14 cellular contexts compared by ENCODE assay signal in genomic region chr1:62230724-62231123, GRCh38. TPM values are rescaled to one million over a fixed set of nuclear protein-coding genes. Genes with fewer than 3 reads are reported as not detected.
A peak's percentile ranks its signal among the peaks of the same experiment; 100 is the strongest.
DNase-seq lines count a peak whose midpoint lies in the region; ATAC-seq, FAIRE-seq and TF ChIP-seq lines count a peak whose summit lies in the region.
"Had no signal": no experiment of that assay in that cellular context is flagged by ENCODE, and none has a peak within 500 bp of the region (broad histone marks: within the 10 kb centered on the region; RNA-seq: fewer than 3 reads in every experiment).

No MANE protein-coding gene starts in this region.

- H3K4me1 Mint-ChIP-seq in H9 (peaks cover 46 to 53% of the 10 kb centered on the region in 2 experiments), immature natural killer cell (no peaks in the 10 kb centered on the region)

- no peaks in the 10 kb centered on the region for H4K20me1 ChIP-seq in H9 (ENCODE audit: control insufficient read depth, insufficient read depth, insufficient read length)

- no peak overlapping the region for H3K18ac ChIP-seq in H9 (ENCODE audit: insufficient read length, low read depth, low read length)

- no peak overlapping the region for H3K14ac ChIP-seq in H9 (ENCODE audit: insufficient read depth, low read length)

- POLR2A ChIA-PET in A549 (lab: Yijun Ruan, JAX), result no interaction called here

- H3K56ac ChIP-seq in H9 (ENCODE audit: insufficient read length, low read depth, low read length), result no peak overlapping the region

- CTCF ChIA-PET in A549 (lab: Yijun Ruan, JAX), result interaction anchor here (2.2 kb wide), 1 partner anchor 55 kb away, joined by 8 read pairs; no protein-coding TSS in a partner anchor

- no peak overlapping the region for H4K8ac ChIP-seq in H9 (replicated peaks; ENCODE audit: insufficient read length, low read depth, low read length)

- no peak overlapping the region for H3K9ac ChIP-seq in H9 (ENCODE audit: extremely low read depth, insufficient read length, low read length)

- no peak overlapping the region for H3K4me3 ChIP-seq in A549
- H3K4me3 ChIP-seq in SJCRH30, result no peak overlapping the region
- H3K4me3 ChIP-seq in foreskin fibroblast (ENCODE audit: low read depth in 1 of 2, low read length in 2 of 2), result no peak overlapping the region
- no peak overlapping the region for H3K4me3 ChIP-seq in gastroesophageal sphincter

- no peak for TF ChIP-seq RAD21 in A549 (conservative IDR thresholded peaks at IDR 0.05 in 1 of 2, IDR thresholded peaks at IDR 0.05 in 1 of 2)

- no peak overlapping the region for H2BK5ac ChIP-seq in H9 (ENCODE audit: insufficient read length, low read length)

- peak overlapping the region in 1 of 2 experiments; percentile 47; a peak in 2 of 6 replicates for H3K27ac ChIP-seq in A549
- no peak overlapping the region for H3K27ac ChIP-seq in H9 (ENCODE audit: insufficient read length, low read depth, low read length)
- H3K27ac ChIP-seq in SJCRH30, result peak overlapping the region; percentile 38
- H3K27ac ChIP-seq in gastroesophageal sphincter, result no peak overlapping the region

- H2BK20ac ChIP-seq in H9 (ENCODE audit: low read depth, low read length, poor library complexity, severe bottlenecking), result no peak overlapping the region

- peak overlapping the region in 2 of 3 experiments; percentile 6 to 55; a peak in 1 of 7 replicates for H3K27ac Mint-ChIP-seq in H9
- H3K27ac Mint-ChIP-seq in immature natural killer cell, result no peak overlapping the region
- H3K27ac Mint-ChIP-seq: activated T-helper 1 cell treated with anti-CD3 and anti-CD28 coated beads, Interleukin-12 subunit alpha, Interleukin-12 subunit beta, Interleukin-2, Interleukin-4 antibody, amounts not matched to agents 30 ng/mL and 10 ng/mL and 1 ng/mL, durations not matched to agents 14 hours and 24 hours and 36 hours had no signal

- H3K23me2 ChIP-seq in H9 (ENCODE audit: insufficient read length, low read depth, low read length, poor library complexity, severe bottlenecking), result peaks cover 4% of the 10 kb centered on the region

- no peak overlapping the region for H2AK5ac ChIP-seq in H9 (ENCODE audit: insufficient read length, low read length)

- H4K91ac ChIP-seq in H9 (ENCODE audit: insufficient read length, low read depth, low read length), result no peak overlapping the region

- no peaks in the 10 kb centered on the region for H3K79me1 ChIP-seq in H9 (ENCODE audit: insufficient read depth, low read depth, low read length, poor library complexity, severe bottlenecking)

- 29% methylated on average over 5 of the region's 5 CpGs for WGBS in A549 (ENCODE audit: missing lambda C conversion rate)
- no CpG with 5 or more reads among the region's 5 CpGs for WGBS in H9 (ENCODE audit: extremely low coverage, insufficient read length, low lambda C conversion rate)
- 86 to 100% methylated on average over 2 to 3 of the region's 5 CpGs for WGBS in gastroesophageal sphincter (ENCODE audit: low coverage in 1 of 2), 2 donors

- H3K79me2 ChIP-seq in H9 (ENCODE audit: insufficient read depth, low read length), result no peaks in the 10 kb centered on the region

- H2BK15ac ChIP-seq in H9 (ENCODE audit: low read depth, low read length), result no peak overlapping the region

- peaks cover 17 to 34% (median 29%) of the 10 kb centered on the region in 3 experiments for H3K36me3 Mint-ChIP-seq in H9 (ENCODE audit: insufficient read depth in 1 of 3, low read depth in 3 of 3)
- no peaks in the 10 kb centered on the region for H3K36me3 Mint-ChIP-seq in immature natural killer cell

- no peaks in the 10 kb centered on the region for H3K9me3 ChIP-seq in A549
- no peaks in the 10 kb centered on the region for H3K9me3 ChIP-seq in H9 (ENCODE audit: control insufficient read depth, low read depth, low read length)
- H3K9me3 ChIP-seq in SJCRH30 (replicated peaks), result no peaks in the 10 kb centered on the region
- no peaks in the 10 kb centered on the region for H3K9me3 ChIP-seq in gastroesophageal sphincter
- H3K9me3 ChIP-seq: BE2C had no signal

- peak; percentile 30 to 62 for DNase-seq in A549 (ENCODE audit: low read depth in 1 of 2, low spot score in 1 of 2)
- no peak for DNase-seq in H9
- peak; percentile 69 to 75 for DNase-seq in SJCRH30
- DNase-seq in foreskin fibroblast, result peak; percentile 20 to 50
- no peak for DNase-seq in immature natural killer cell
- DNase-seq: stimulated activated naive CD8-positive, alpha-beta T cell treated with anti-CD3 and anti-CD28 coated beads, Interleukin-15, Interleukin-2, amounts not matched to agents 100 U/mL and 50 U/mL, for 24 hours had no signal

- no peak for FAIRE-seq in A549 (lab: Jason Lieb, UNC)
- FAIRE-seq: frontal cortex had no signal

- H3K4ac ChIP-seq in H9 (ENCODE audit: low read depth, low read length), result no peak overlapping the region

- H3K36me3 ChIP-seq in SJCRH30, result no peaks in the 10 kb centered on the region
- no peaks in the 10 kb centered on the region for H3K36me3 ChIP-seq in gastroesophageal sphincter
- H3K36me3 ChIP-seq: BE2C had no signal

- H3K4me1 ChIP-seq in A549 (peaks cover 25% of the 10 kb centered on the region), H9 (ENCODE audit: insufficient read depth, low read length) (peaks cover 4% of the 10 kb centered on the region; the same call in 1 of the 2 replicates), SJCRH30 (peaks cover 28% of the 10 kb centered on the region), gastroesophageal sphincter (no peaks in the 10 kb centered on the region)
- H3K4me1 ChIP-seq: BE2C had no signal

- H2BK120ac ChIP-seq in H9 (ENCODE audit: low read depth, low read length, poor library complexity, severe bottlenecking), result no peak overlapping the region

- no peak overlapping the region for H4K5ac ChIP-seq in H9 (ENCODE audit: insufficient read length, low read depth, low read length)

- no peak overlapping the region for H3K23ac ChIP-seq in H9 (ENCODE audit: insufficient read length, low read depth, low read length)

- no peak overlapping the region for H2BK12ac ChIP-seq in H9 (ENCODE audit: insufficient read length, low read depth, low read length)

- H3K4me3 Mint-ChIP-seq in H9 (no peak overlapping the region), immature natural killer cell (no peak overlapping the region)
- H3K4me3 Mint-ChIP-seq: activated T-helper 1 cell treated with anti-CD3 and anti-CD28 coated beads, Interleukin-12 subunit alpha, Interleukin-12 subunit beta, Interleukin-2, Interleukin-4 antibody, amounts not matched to agents 30 ng/mL and 10 ng/mL and 1 ng/mL, durations not matched to agents 14 hours and 24 hours and 36 hours; central memory CD8-positive, alpha-beta T cell had no signal

- H3K4me2 ChIP-seq in A549, result 0 out of 3 replicates have a peak overlapping the region, but pooled peaks have one; percentile 33
- H3K4me2 ChIP-seq in H9 (ENCODE audit: insufficient read depth, insufficient read length, low read length), result no peak overlapping the region

- peak; percentile 79 to 95 for ATAC-seq in A549
- ATAC-seq in gastroesophageal sphincter, result no peak
- ATAC-seq in HG03432 (IDR thresholded peaks at IDR 0.05; ENCODE audit: unreplicated experiment), result no peak
- no peak for ATAC-seq in HG03342 (IDR thresholded peaks at IDR 0.05; ENCODE audit: unreplicated experiment)
- ATAC-seq: stimulated activated naive CD8-positive, alpha-beta T cell treated with anti-CD3 and anti-CD28 coated beads, Interleukin-15, Interleukin-2, amounts not matched to agents 100 U/mL and 50 U/mL, for 24 hours had no signal

- H3K27me3 ChIP-seq in H9 (ENCODE audit: insufficient read depth, low read length) (no peaks in the 10 kb centered on the region), SJCRH30 (no peaks in the 10 kb centered on the region), gastroesophageal sphincter (peaks cover 13% of the 10 kb centered on the region)
- H3K27me3 ChIP-seq: BE2C had no signal

- H3K27me3 Mint-ChIP-seq in H9 (ENCODE audit: low read depth) (no peaks in the 10 kb centered on the region), immature natural killer cell (ENCODE audit: low read depth in 3 of 3) (peaks cover 0 to 4% (median 3%) of the 10 kb centered on the region in 3 donors)

- H2AFZ ChIP-seq in H9 (ENCODE audit: low read length), result no peak overlapping the region

- TF ChIP-seq EP300 in A549 (IDR thresholded peaks at IDR 0.05), result no peak
- TF ChIP-seq EP300 in gastroesophageal sphincter (IDR thresholded peaks at IDR 0.05), result no peak

- TF ChIP-seq CTCF in A549 (IDR thresholded peaks at IDR 0.05) (no peak), H9 (conservative IDR thresholded peaks at IDR 0.05) (no peak), foreskin fibroblast (IDR thresholded peaks at IDR 0.05; ENCODE audit: low read depth, low read length) (no peak), gastroesophageal sphincter (IDR thresholded peaks at IDR 0.05) (no peak)

- TF ChIP-seq POLR2A in A549 (IDR thresholded peaks at IDR 0.05; ENCODE audit: low read length) (no peak), gastroesophageal sphincter (IDR thresholded peaks at IDR 0.05) (no peak)

- no peaks in the 10 kb centered on the region for H3K9me3 Mint-ChIP-seq in H9
- peaks cover 0 to 1% (median 0%) of the 10 kb centered on the region in 6 donors for H3K9me3 Mint-ChIP-seq in immature natural killer cell
- H3K9me3 Mint-ChIP-seq: activated T-helper 1 cell treated with anti-CD3 and anti-CD28 coated beads, Interleukin-12 subunit alpha, Interleukin-12 subunit beta, Interleukin-2, Interleukin-4 antibody, amounts not matched to agents 30 ng/mL and 10 ng/mL and 1 ng/mL, durations not matched to agents 14 hours and 24 hours and 36 hours; central memory CD8-positive, alpha-beta T cell had no signal

- no peak overlapping the region for H3T11ph ChIP-seq in H9 (ENCODE audit: low read length)

TF ChIP-seq in A549, 52 proteins besides CTCF, POLR2A, EP300 and RAD21 (continues in another document):
- no peak for TF ChIP-seq JUNB (IDR thresholded peaks at IDR 0.05)
- no peak for TF ChIP-seq CEBPB (IDR thresholded peaks at IDR 0.05)
- TF ChIP-seq SREBF2 (IDR thresholded peaks at IDR 0.05), result no peak
- no peak for TF ChIP-seq HOXB13 (CRISPR knock-in tag; IDR thresholded peaks at IDR 0.05; ENCODE audit: low read depth)
- peak; percentile 32; the same call in 1 of the 2 replicates for TF ChIP-seq GATA3 (IDR thresholded peaks at IDR 0.05; ENCODE audit: borderline replicate concordance)
- no peak for TF ChIP-seq ZC3H11A (IDR thresholded peaks at IDR 0.05)
- no peak for TF ChIP-seq FOSB (CRISPR knock-in tag; IDR thresholded peaks at IDR 0.05)
- TF ChIP-seq BHLHE40 (IDR thresholded peaks at IDR 0.05; ENCODE audit: low read depth, low read length), result no peak

RNA-seq across cellular contexts. Expression of gene L1TD1, which starts 36.1 kb away (rescaled TPM):
- not detected in 2 replicates for polyA plus RNA-seq in A549 (2011; rRNA removed)
- not detected in 2 replicates for polyA plus RNA-seq in A549 (2012; cell fraction: cytosol; rRNA removed)
- polyA plus RNA-seq in A549 (2012; cell fraction: nucleus; rRNA removed), result not detected in 2 replicates
- not detected in 3 replicates for polyA plus RNA-seq in A549 (2017; fragmentation: RNase III; extraction: RNeasy Plus Mini Kit Qiagen cat#74134 plus additional on column Dnase treatment)
- polyA minus RNA-seq in A549 (2011; rRNA and poly(A)+ RNA removed), result not detected in 2 replicates
- 422 and 423 TPM in 2 replicates for total RNA-seq in H9 (2021)
- total RNA-seq in SJCRH30 (2014; rRNA removed; shearing (Covaris generic)), result not detected in 2 replicates
- polyA plus RNA-seq in immature natural killer cell, result not detected
- under 1 TPM in 1 of 4 donors, not detected in 3; 0.47 TPM for total RNA-seq in gastroesophageal sphincter
- total RNA-seq: activated T-helper 1 cell treated with anti-CD3 and anti-CD28 coated beads, Interleukin-12 subunit alpha, Interleukin-12 subunit beta, Interleukin-2, Interleukin-4 antibody, amounts not matched to agents 30 ng/mL and 10 ng/mL and 1 ng/mL, durations not matched to agents 14 hours and 24 hours and 36 hours; osteoblast had no signal

Comparison
In these comparisons a context has a peak if more than half of its experiments do, and no peak if none do; other contexts are left out.
1. ATAC-seq: peak in A549 (2 of 2); none in gastroesophageal sphincter (single experiment), HG03432 (single experiment) and HG03342 (single experiment).
2. DNase-seq: peak in A549 (2 of 2), SJCRH30 (2 of 2) and foreskin fibroblast (2 of 2); none in H9 (single experiment) and immature natural killer cell (0 of 3).
3. H3K27ac Mint-ChIP-seq: peak in H9 (2 of 3); none in immature natural killer cell (0 of 6).
4. RNA of gene L1TD1, which starts 36.1 kb away (total RNA-seq): 422 to 423 TPM in H9; 0.47 TPM in gastroesophageal sphincter and not detected in SJCRH30; every median in the first group is over 100 times any median in the second.